In genomic region chr20:37728635-37728983, GRCh38 we compare ENCODE assay signal across 26 cellular contexts. TPM values are rescaled to one million over a fixed set of nuclear protein-coding genes. Genes with fewer than 3 reads are reported as not detected.
DNase-seq lines count a peak whose midpoint lies in the region; ATAC-seq, FAIRE-seq and TF ChIP-seq lines count a peak whose summit lies in the region.
"Had no signal": no experiment of that assay in that cellular context is flagged by ENCODE, and none has a peak within 500 bp of the region (broad histone marks: within the 10 kb centered on the region; RNA-seq: fewer than 3 reads in every experiment).

No MANE protein-coding gene starts in this region.

- in situ Hi-C loops in brain microvascular endothelial cell (cut with HindIII; ENCODE audit: low pct_ligation_motif_present, low sequenced_read_pairs) = no loop called here

- peak overlapping the region in 6 of 10 donors; percentile 2 to 74 (median 64) for H3K27ac ChIP-seq in heart right ventricle
- H3K27ac ChIP-seq in caudate nucleus (ENCODE audit: low read depth, low read length) = peak overlapping the region; percentile 12
- H3K27ac ChIP-seq in keratinocyte (ENCODE audit: control insufficient read depth, insufficient read depth, low read length) = no peak overlapping the region
- no peak overlapping the region for H3K27ac ChIP-seq in brain microvascular endothelial cell
- H3K27ac ChIP-seq: body of pancreas, HL-60 had no signal

- H3K4me1 ChIP-seq in heart right ventricle = peaks cover 0 to 58% (median 41%) of the 10 kb centered on the region in 9 donors
- peaks cover 9% of the 10 kb centered on the region for H3K4me1 ChIP-seq in keratinocyte (ENCODE audit: control insufficient read depth, extremely low read depth, insufficient read depth, low read length)

- H3K4me2 ChIP-seq in keratinocyte (ENCODE audit: control insufficient read depth, extremely low read depth, insufficient read depth, low read depth, low read length) = no peak overlapping the region

- H3K9me1 ChIP-seq in keratinocyte (ENCODE audit: control insufficient read depth, extremely low read depth, insufficient read depth, low read length) = peaks cover 4% of the 10 kb centered on the region

- peaks cover 0 to 14% (median 0%) of the 10 kb centered on the region in 9 donors for H3K36me3 ChIP-seq in heart right ventricle
- H3K36me3 ChIP-seq in keratinocyte (ENCODE audit: control insufficient read depth in 2 of 2, extremely low read depth in 1 of 2, insufficient read depth in 2 of 2, low read length in 2 of 2) = peaks cover 5 to 7% of the 10 kb centered on the region in 2 experiments
- H3K36me3 ChIP-seq in brain microvascular endothelial cell (replicated peaks) = no peaks in the 10 kb centered on the region
- H3K36me3 ChIP-seq: transverse colon had no signal

- peaks cover 15% of the 10 kb centered on the region for H3K79me2 ChIP-seq in keratinocyte (ENCODE audit: control insufficient read depth, insufficient read depth, low read length)

- no peak for DNase-seq in heart right ventricle
- DNase-seq in cardiac septum (ENCODE audit: low spot score) = no peak
- DNase-seq in caudate nucleus (lab: John Stamatoyannopoulos, UW) = peak in 4 of 61 donors; percentile 4 to 57 (median 18)
- DNase-seq in keratinocyte (ENCODE audit: low read depth, low spot score) = no peak
- DNase-seq in activated CD8-positive, alpha-beta memory T cell treated with anti-CD3 and anti-CD28 coated beads, Interleukin-2, amount 50 U/mL, for 4 hours = no peak
- no peak for DNase-seq in DMS153 treated with DMSO at 0.1 percent for 48 hours (lab: John Stamatoyannopoulos, UW; ENCODE audit: unreplicated experiment)
- DNase-seq in brain microvascular endothelial cell = no peak
- DNase-seq: activated CD4-positive, alpha-beta T cell treated with anti-CD3 and anti-CD28 coated beads, Interleukin-2, amount 10 ng/mL, durations not matched to agents 24 days and 14 days; activated CD8-positive, alpha-beta memory T cell treated with anti-CD3 and anti-CD28 coated beads, Interleukin-2, amount 10 ng/mL, durations not matched to agents 7 days and 5 days; activated naive CD8-positive, alpha-beta T cell treated with anti-CD3 and anti-CD28 coated beads, Interleukin-2, amount 10 ng/mL, durations not matched to agents 7 days and 5 days; body of pancreas; COR-L47; dermis blood vessel endothelial cell; immature natural killer cell; mucosa of descending colon; NCI-H1105; NCI-H2081; NCI-H345; NCI-H82; SHP77; stimulated activated CD4-positive, alpha-beta T cell treated with anti-CD3 and anti-CD28 coated beads, Interleukin-4, amount 100 ng/mL, for 24 hours; stimulated activated naive CD8-positive, alpha-beta T cell treated with anti-CD3 and anti-CD28 coated beads, Interleukin-15, Interleukin-2, amounts not matched to agents 100 U/mL and 50 U/mL, for 24 hours; transverse colon had no signal

- H3K9ac ChIP-seq in keratinocyte (ENCODE audit: control insufficient read depth, extremely low read depth, insufficient read depth, low read length) = no peak overlapping the region

- no peak overlapping the region for H2AFZ ChIP-seq in keratinocyte (ENCODE audit: control insufficient read depth, low read length)

- H4K20me1 ChIP-seq in keratinocyte (ENCODE audit: control insufficient read depth, extremely low read depth, insufficient read depth, low read length) = peaks cover 2% of the 10 kb centered on the region

- H3K4me3 ChIP-seq in heart right ventricle (no peak overlapping the region), keratinocyte (ENCODE audit: control insufficient read depth in 2 of 3, extremely low read depth in 1 of 3, insufficient read depth in 2 of 3, low read depth in 1 of 3, low read length in 3 of 3) (no peak overlapping the region), brain microvascular endothelial cell (ENCODE audit: low read depth, low read length) (no peak overlapping the region)
- H3K4me3 ChIP-seq: body of pancreas, mucosa of descending colon, transverse colon had no signal

- dilution Hi-C loops in keratinocyte (cut with MboI; ENCODE audit: extremely low pct_ligation_motif_present, low sequenced_read_pairs) = no loop called here

- H3K9me3 ChIP-seq in heart right ventricle (no peaks in the 10 kb centered on the region), keratinocyte (ENCODE audit: control insufficient read depth, low read depth, low read length) (no peaks in the 10 kb centered on the region)
- H3K9me3 ChIP-seq: body of pancreas, mucosa of descending colon, transverse colon had no signal

- WGBS in heart right ventricle, 2 donors = 71 to 75% methylated on average over 2 of the region's 2 CpGs

- ATAC-seq in heart right ventricle (peak in 2 of 8 donors; percentile 30 to 49), GM21360 (IDR thresholded peaks at IDR 0.05; ENCODE audit: unreplicated experiment) (no peak)
- ATAC-seq: activated CD8-positive, alpha-beta memory T cell treated with anti-CD3 and anti-CD28 coated beads, Interleukin-2, amount 10 ng/mL, durations not matched to agents 7 days and 5 days; body of pancreas; mucosa of descending colon; stimulated activated naive CD8-positive, alpha-beta T cell treated with anti-CD3 and anti-CD28 coated beads, Interleukin-15, Interleukin-2, amounts not matched to agents 100 U/mL and 50 U/mL, for 24 hours had no signal

- TF ChIP-seq CTCF in heart right ventricle (IDR thresholded peaks at IDR 0.05) (no peak), keratinocyte (optimal IDR thresholded peaks at IDR 0.05 in 1 of 3, IDR thresholded peaks at IDR 0.05 in 1 of 3, conservative IDR thresholded peaks at IDR 0.05 in 1 of 3; ENCODE audit: extremely low read depth in 1 of 3, insufficient read depth in 2 of 3, low read length in 3 of 3) (no peak), brain microvascular endothelial cell (IDR thresholded peaks at IDR 0.05; ENCODE audit: low read depth, low read length, missing control alignments) (no peak)

- peak; percentile 26 for FAIRE-seq in keratinocyte (lab: Jason Lieb, UNC)
- FAIRE-seq: TTC549 had no signal

- intact Hi-C loops in heart right ventricle (cut with DNase I) = no loop called here
- intact Hi-C loops in cardiac septum (cut with DNase I) = no loop called here

- H3K27me3 ChIP-seq in heart right ventricle (no peaks in the 10 kb centered on the region), keratinocyte (ENCODE audit: control insufficient read depth, extremely low read depth, insufficient read depth, low read length) (no peaks in the 10 kb centered on the region), brain microvascular endothelial cell (replicated peaks) (no peaks in the 10 kb centered on the region)
- H3K27me3 ChIP-seq: body of pancreas, transverse colon had no signal

RNA-seq across cellular contexts. Expression of gene CTNNBL1, which starts 34.8 kb away (rescaled TPM):
- total RNA-seq in heart right ventricle (10 to 100 TPM; 43.2 to 62.2 (median 52.0) TPM), cardiac septum (42.1 TPM)
- polyA plus RNA-seq in heart right ventricle (100 to 1,000 TPM in 1 of 2 donors, 10 to 100 TPM in 1; 42.2 to 104 TPM), keratinocyte (31.5 to 40.5 TPM (median 37.0 TPM) in 3 replicates)
- polyA plus RNA-seq in keratinocyte (2011; ENCODE audit: low read depth) = 26.5 TPM
- 29.5 and 31.1 TPM in 2 replicates for polyA plus RNA-seq in keratinocyte (2011; cell fraction: cytosol; rRNA removed)
- polyA plus RNA-seq in keratinocyte (2011; cell fraction: nucleus; rRNA removed) = 32.0 and 36.2 TPM in 2 replicates
- polyA plus RNA-seq in keratinocyte (2012; ENCODE audit: low replicate concordance) = 39.6 and 62.0 TPM in 2 replicates
- 18.0 to 36.6 TPM (median 32.0 TPM) in 3 replicates for polyA minus RNA-seq in keratinocyte
- 32.0 TPM for polyA minus RNA-seq in keratinocyte (2011; cell fraction: cytosol; rRNA and poly(A)+ RNA removed)
- polyA minus RNA-seq in keratinocyte (2011; cell fraction: nucleus; rRNA and poly(A)+ RNA removed) = 12.5 and 18.8 TPM in 2 replicates

Comparison
In these comparisons a context has a peak if more than half of its experiments do, and no peak if none do; other contexts are left out.
1. H3K27ac ChIP-seq: peak in heart right ventricle (6 of 10) and caudate nucleus (single experiment); none in keratinocyte (single experiment) and brain microvascular endothelial cell (single experiment).